1 cellular context compared by ENCODE assay signal in genomic region chr7:129095258-129095657, GRCh38.
TF ChIP-seq lines count a peak whose summit lies in the region.

No MANE protein-coding gene starts in this region.

TF ChIP-seq in GM23338, 12 proteins besides CTCF, POLR2A, EP300 and RAD21 (continued from another document):
- TF ChIP-seq, protein P1, sequence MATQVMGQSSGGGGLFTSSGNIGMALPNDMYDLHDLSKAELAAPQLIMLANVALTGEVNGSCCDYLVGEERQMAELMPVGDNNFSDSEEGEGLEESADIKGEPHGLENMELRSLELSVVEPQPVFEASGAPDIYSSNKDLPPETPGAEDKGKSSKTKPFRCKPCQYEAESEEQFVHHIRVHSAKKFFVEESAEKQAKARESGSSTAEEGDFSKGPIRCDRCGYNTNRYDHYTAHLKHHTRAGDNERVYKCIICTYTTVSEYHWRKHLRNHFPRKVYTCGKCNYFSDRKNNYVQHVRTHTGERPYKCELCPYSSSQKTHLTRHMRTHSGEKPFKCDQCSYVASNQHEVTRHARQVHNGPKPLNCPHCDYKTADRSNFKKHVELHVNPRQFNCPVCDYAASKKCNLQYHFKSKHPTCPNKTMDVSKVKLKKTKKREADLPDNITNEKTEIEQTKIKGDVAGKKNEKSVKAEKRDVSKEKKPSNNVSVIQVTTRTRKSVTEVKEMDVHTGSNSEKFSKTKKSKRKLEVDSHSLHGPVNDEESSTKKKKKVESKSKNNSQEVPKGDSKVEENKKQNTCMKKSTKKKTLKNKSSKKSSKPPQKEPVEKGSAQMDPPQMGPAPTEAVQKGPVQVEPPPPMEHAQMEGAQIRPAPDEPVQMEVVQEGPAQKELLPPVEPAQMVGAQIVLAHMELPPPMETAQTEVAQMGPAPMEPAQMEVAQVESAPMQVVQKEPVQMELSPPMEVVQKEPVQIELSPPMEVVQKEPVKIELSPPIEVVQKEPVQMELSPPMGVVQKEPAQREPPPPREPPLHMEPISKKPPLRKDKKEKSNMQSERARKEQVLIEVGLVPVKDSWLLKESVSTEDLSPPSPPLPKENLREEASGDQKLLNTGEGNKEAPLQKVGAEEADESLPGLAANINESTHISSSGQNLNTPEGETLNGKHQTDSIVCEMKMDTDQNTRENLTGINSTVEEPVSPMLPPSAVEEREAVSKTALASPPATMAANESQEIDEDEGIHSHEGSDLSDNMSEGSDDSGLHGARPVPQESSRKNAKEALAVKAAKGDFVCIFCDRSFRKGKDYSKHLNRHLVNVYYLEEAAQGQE (IDR thresholded peaks at IDR 0.05; ENCODE audit: unreplicated experiment) = no peak
- TF ChIP-seq ZNF114 (CRISPR knock-in tag; IDR thresholded peaks at IDR 0.05) (no peak), JUNB (IDR thresholded peaks at IDR 0.05; ENCODE audit: unreplicated experiment) (no peak), POLR2AphosphoS5 (IDR thresholded peaks at IDR 0.05; ENCODE audit: low read depth) (no peak), STAT1 (IDR thresholded peaks at IDR 0.05; ENCODE audit: unreplicated experiment) (no peak)
- TF ChIP-seq, protein P2, sequence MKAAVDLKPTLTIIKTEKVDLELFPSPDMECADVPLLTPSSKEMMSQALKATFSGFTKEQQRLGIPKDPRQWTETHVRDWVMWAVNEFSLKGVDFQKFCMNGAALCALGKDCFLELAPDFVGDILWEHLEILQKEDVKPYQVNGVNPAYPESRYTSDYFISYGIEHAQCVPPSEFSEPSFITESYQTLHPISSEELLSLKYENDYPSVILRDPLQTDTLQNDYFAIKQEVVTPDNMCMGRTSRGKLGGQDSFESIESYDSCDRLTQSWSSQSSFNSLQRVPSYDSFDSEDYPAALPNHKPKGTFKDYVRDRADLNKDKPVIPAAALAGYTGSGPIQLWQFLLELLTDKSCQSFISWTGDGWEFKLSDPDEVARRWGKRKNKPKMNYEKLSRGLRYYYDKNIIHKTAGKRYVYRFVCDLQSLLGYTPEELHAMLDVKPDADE (IDR thresholded peaks at IDR 0.05) = no peak
